ENCODE assay signal across 33 cellular contexts in genomic region chr4:180951312-180951711, GRCh38.
"Had no signal": no experiment of that assay in that cellular context is flagged by ENCODE, and none has a peak within 500 bp of the region (broad histone marks: within the 10 kb centered on the region; RNA-seq: fewer than 3 reads in every experiment).

No MANE protein-coding gene starts in this region.

- H3K4me3 ChIP-seq: MG63 had no signal

- DNase-seq: Karpas-422, Kasumi-1, MG63, MM.1S, MV-4-11, NCI-H1048, NCI-H1092, NCI-H1092 treated with DMSO at 0.1 percent for 48 hours, NCI-H1105, NCI-H1105 treated with DMSO at 0.1 percent for 48 hours, NCI-H1417, NCI-H1417 treated with DMSO at 0.1 percent for 48 hours, NCI-H1436, NCI-H1436 treated with DMSO at 0.1 percent for 48 hours, NCI-H146, NCI-H1694, NCI-H1694 treated with DMSO at 0.1 percent for 48 hours, NCI-H187, NCI-H187 treated with DMSO at 0.1 percent for 48 hours, NCI-H1930, NCI-H2029, NCI-H2029 treated with DMSO at 0.1 percent for 48 hours, NCI-H2081, NCI-H2081 treated with DMSO at 0.1 percent for 48 hours, NCI-H2107, NCI-H2171, NCI-H2171 treated with DMSO at 0.1 percent for 48 hours, NCI-H2227 treated with DMSO at 0.1 percent for 48 hours, NCI-H226, NCI-H345, NCI-H446, NCI-H446 treated with DMSO at 0.1 percent for 48 hours, NCI-H510A had no signal
